In genomic region chr3:149475451-149476060, GRCh38 we compare ENCODE assay signal across 16 cellular contexts. TPM values are rescaled to one million over a fixed set of nuclear protein-coding genes. Genes with fewer than 3 reads are reported as not detected.
"Had no signal": no experiment of that assay in that cellular context is flagged by ENCODE, and none has a peak within 500 bp of the region (broad histone marks: within the 10 kb centered on the region; RNA-seq: fewer than 3 reads in every experiment).

No MANE protein-coding gene starts in this region.

- H3K27me3 ChIP-seq: stomach, uterus had no signal

- ATAC-seq: effector memory CD8-positive, alpha-beta T cell; WTC11 had no signal

- H3K4me3 ChIP-seq: coronary artery, lung, stomach, thoracic aorta, uterus had no signal

- H3K36me3 ChIP-seq: stomach, thoracic aorta, uterus had no signal

- H3K27ac ChIP-seq: uterus had no signal

- DNase-seq: activated CD4-positive, alpha-beta T cell treated with anti-CD3 and anti-CD28 coated beads, Interleukin-2, amount 10 ng/mL, durations not matched to agents 7 days and 5 days; activated naive CD4-positive, alpha-beta T cell treated with anti-CD3 and anti-CD28 coated beads, Interleukin-2, amount 50 U/mL, for 16 hours; central memory CD4-positive, alpha-beta T cell; effector memory CD8-positive, alpha-beta T cell; erythroblast; immature natural killer cell; naive thymus-derived CD4-positive, alpha-beta T cell; stomach; uterus had no signal

- H3K9me3 ChIP-seq: stomach, thoracic aorta, uterus had no signal

RNA-seq across cellular contexts. Expression of gene TM4SF4, which starts 1.1 kb away (rescaled TPM):
- total RNA-seq: activated CD4-positive, alpha-beta T cell treated with anti-CD3 and anti-CD28 coated beads, Interleukin-2, amount 10 ng/mL, durations not matched to agents 7 days and 5 days; activated CD8-positive, alpha-beta memory T cell treated with anti-CD3 and anti-CD28 coated beads for 36 hours; activated T-helper 2 cell treated with anti-CD3 and anti-CD28 coated beads, Interferon-gamma antibody, Interleukin-2, Interleukin-4, amounts not matched to agents 10 μg/mL and 5 μg/mL and 100 μg/mL, durations not matched to agents 14 hours and 24 hours and 36 hours; glomerular endothelial cell; naive thymus-derived CD4-positive, alpha-beta T cell; thoracic aorta had no signal
- polyA plus RNA-seq: immature natural killer cell; naive thymus-derived CD4-positive, alpha-beta T cell had no signal
